Comparison of ENCODE assay signal across 13 cellular contexts in the genomic region with DNA sequence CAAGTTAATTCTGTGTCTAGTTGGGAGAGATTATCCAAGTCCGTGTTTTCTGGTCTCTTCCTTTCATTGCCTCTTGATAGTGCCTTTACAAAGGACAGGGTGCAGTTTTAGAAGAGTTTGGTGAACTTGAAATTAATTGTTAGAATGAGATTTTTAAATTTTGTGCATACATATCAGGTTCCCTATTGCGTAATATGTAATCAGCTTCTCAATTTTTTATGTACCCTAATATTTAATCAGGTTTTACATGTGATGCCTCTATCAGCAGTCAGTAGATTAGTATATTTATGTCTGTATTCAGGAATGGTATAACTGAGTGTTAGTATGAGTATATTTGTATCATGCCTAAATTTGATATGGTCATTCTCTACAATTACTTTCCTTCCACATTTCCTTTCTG.
"Had no signal": no experiment of that assay in that cellular context is flagged by ENCODE, and none has a peak within 500 bp of the region (broad histone marks: within the 10 kb centered on the region; RNA-seq: fewer than 3 reads in every experiment).

No MANE protein-coding gene starts in this region.

- H3K4me3 ChIP-seq: cardiac muscle cell, lung, tibial artery had no signal

- H2AFZ ChIP-seq: parathyroid adenoma had no signal

- DNase-seq: activated CD4-positive, alpha-beta T cell treated with anti-CD3 and anti-CD28 coated beads, Interleukin-2, amount 10 ng/mL, durations not matched to agents 24 days and 14 days; activated CD4-positive, CD25-positive, alpha-beta regulatory T cell; activated CD8-positive, alpha-beta memory T cell treated with anti-CD3 and anti-CD28 coated beads, Interleukin-2, amount 50 U/mL, for 48 hours; activated naive CD4-positive, alpha-beta T cell treated with anti-CD3 and anti-CD28 coated beads for 36 hours; islet precursor cell; stimulated activated CD4-positive, alpha-beta T cell treated with anti-CD3 and anti-CD28 coated beads, Interleukin-2, amount 100 ng/mL, for 48 hours; stimulated activated naive CD4-positive, alpha-beta T cell; tibial artery had no signal

- H3K9me3 Mint-ChIP-seq: activated CD4-positive, alpha-beta T cell treated with anti-CD3 and anti-CD28 coated beads, Interleukin-2, amount 10 ng/mL, durations not matched to agents 24 days and 14 days; activated naive CD4-positive, alpha-beta T cell treated with anti-CD3 and anti-CD28 coated beads for 36 hours; activated T-helper 2 cell treated with anti-CD3 and anti-CD28 coated beads, Interferon-gamma antibody, Interleukin-2, Interleukin-4, amounts not matched to agents 10 μg/mL and 5 μg/mL and 100 μg/mL, durations not matched to agents 14 hours and 24 hours and 36 hours; T-helper 2 cell treated with Interferon-gamma antibody and Interleukin-4, amounts not matched to agents 5 μg/mL and 100 μg/mL, for 36 hours had no signal

- H3K9ac ChIP-seq: parathyroid adenoma had no signal

- H3K27me3 ChIP-seq: cardiac muscle cell, tibial artery had no signal

- H3K27me3 Mint-ChIP-seq: activated CD4-positive, alpha-beta T cell treated with anti-CD3 and anti-CD28 coated beads, Interleukin-2, amount 10 ng/mL, durations not matched to agents 24 days and 14 days had no signal

- H3K4me3 Mint-ChIP-seq: activated CD4-positive, alpha-beta T cell treated with anti-CD3 and anti-CD28 coated beads, Interleukin-2, amount 10 ng/mL, durations not matched to agents 24 days and 14 days; activated naive CD4-positive, alpha-beta T cell treated with anti-CD3 and anti-CD28 coated beads for 36 hours; T-helper 2 cell treated with Interferon-gamma antibody and Interleukin-4, amounts not matched to agents 5 μg/mL and 100 μg/mL, for 36 hours had no signal

- H3K9me3 ChIP-seq: tibial artery had no signal

- H3K27ac ChIP-seq: cardiac muscle cell, parathyroid adenoma, tibial artery had no signal

- H3K27ac Mint-ChIP-seq: activated CD4-positive, alpha-beta T cell treated with anti-CD3 and anti-CD28 coated beads, Interleukin-2, amount 10 ng/mL, durations not matched to agents 24 days and 14 days; activated T-helper 2 cell treated with anti-CD3 and anti-CD28 coated beads, Interferon-gamma antibody, Interleukin-2, Interleukin-4, amounts not matched to agents 10 μg/mL and 5 μg/mL and 100 μg/mL, durations not matched to agents 14 hours and 24 hours and 36 hours had no signal
